ENCODE assay signal across 22 cellular contexts in genomic region chr1:190847166-190847565, GRCh38.
"Had no signal": no experiment of that assay in that cellular context is flagged by ENCODE, and none has a peak within 500 bp of the region (broad histone marks: within the 10 kb centered on the region; RNA-seq: fewer than 3 reads in every experiment).

No MANE protein-coding gene starts in this region.

- ATAC-seq: activated naive CD8-positive, alpha-beta T cell treated with anti-CD3 and anti-CD28 coated beads, Interleukin-2, amount 50 U/mL, for 24 hours; left colon; natural killer cell treated with Interleukin-12 subunit alpha and Interleukin-12 subunit beta and Interleukin-15 and Interleukin-18, amount 100 ng/mL, for 72 hours; stimulated activated effector memory CD8-positive, alpha-beta T cell treated with anti-CD3 and anti-CD28 coated beads, Interleukin-12 subunit alpha, Interleukin-12 subunit beta, amount 100 ng/mL, for 72 hours had no signal

- DNase-seq: activated CD4-positive, alpha-beta T cell treated with anti-CD3 and anti-CD28 coated beads for 1 hour; activated CD8-positive, alpha-beta memory T cell treated with anti-CD3 and anti-CD28 coated beads for 24 hours; activated CD8-positive, alpha-beta memory T cell treated with anti-CD3 and anti-CD28 coated beads, Interleukin-2, amount 50 U/mL, for 48 hours; activated effector memory CD4-positive, alpha-beta T cell treated with Interleukin-2 at 50 U/mL for 16 hours; activated naive CD4-positive, alpha-beta T cell treated with anti-CD3 and anti-CD28 coated beads, Interleukin-2, amount 10 ng/mL, durations not matched to agents 7 days and 5 days; activated naive CD8-positive, alpha-beta T cell treated with anti-CD3 and anti-CD28 coated beads, Interleukin-2, amount 50 U/mL, for 24 hours; activated T-cell treated with anti-CD3 and anti-CD28 coated beads, Interleukin-2, amount 50 U/mL, for 48 hours; anterior cingulate cortex; central memory CD4-positive, alpha-beta T cell; colonic mucosa; erythroblast; foreskin melanocyte; hypothalamus; islet precursor cell; left colon; sigmoid colon; stimulated activated CD4-positive, alpha-beta T cell treated with anti-CD3 and anti-CD28 coated beads, Interleukin-4, amount 100 ng/mL, for 24 hours; stomach; trophoblast cell; WERI-Rb-1 had no signal
